Comparison of ENCODE assay signal across 20 cellular contexts in genomic region chr3:69907554-69907953, GRCh38.
"Had no signal": no experiment of that assay in that cellular context is flagged by ENCODE, and none has a peak within 500 bp of the region (broad histone marks: within the 10 kb centered on the region; RNA-seq: fewer than 3 reads in every experiment).

No MANE protein-coding gene starts in this region.

- ATAC-seq: SK-N-SH treated with all-trans-retinoic acid at 6 μM for 48 hours had no signal

- H3K36me3 ChIP-seq: MG63, SJCRH30 had no signal

- H3K27ac ChIP-seq: SJCRH30 had no signal

- DNase-seq: Karpas-422, KG1, MG63, NCI-H1092 treated with DMSO at 0.1 percent for 48 hours, NCI-H1436, NCI-H187, NCI-H2029, NCI-H2081 treated with DMSO at 0.1 percent for 48 hours, NCI-H2171, NCI-H226, NCI-H446, NCI-H510A, NCI-H524 treated with DMSO at 0.1 percent for 48 hours, NCI-H69, NCI-H774, RPMI8226, SHP77 treated with DMSO at 0.1 percent for 48 hours, SJCRH30 had no signal

- H3K4me3 ChIP-seq: MG63, SJCRH30 had no signal

- H3K4me1 ChIP-seq: SJCRH30 had no signal

- H3K27me3 ChIP-seq: MG63, SJCRH30 had no signal

- FAIRE-seq: RCC 7860 had no signal

- H3K9me3 ChIP-seq: MG63, SJCRH30 had no signal
